1 cellular context compared by ENCODE assay signal in the genomic region with DNA sequence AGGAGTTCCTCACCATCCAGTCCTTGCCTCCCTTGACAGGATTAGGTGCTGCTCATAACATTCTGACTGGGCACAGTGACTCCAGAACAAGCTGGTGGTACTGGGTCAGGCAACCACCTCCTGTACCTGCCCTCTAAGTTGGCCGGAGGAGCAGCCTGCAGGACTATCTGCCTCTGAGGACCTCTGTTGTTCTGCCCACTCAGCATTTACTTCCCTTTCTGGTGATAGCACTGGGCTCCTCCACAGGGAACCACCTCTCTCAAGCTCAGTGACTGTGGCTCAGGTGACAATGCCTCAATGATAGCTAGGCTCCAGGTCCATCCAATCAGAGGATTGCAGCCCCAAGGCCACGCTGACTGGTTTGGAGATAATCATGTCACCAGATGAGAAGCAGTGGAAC.
TF ChIP-seq lines count a peak whose summit lies in the region.

No MANE protein-coding gene starts in this region.

TF ChIP-seq in HepG2, 621 proteins besides CTCF, POLR2A, EP300 and RAD21:
- TF ChIP-seq ZNF468 (CRISPR knock-in tag; IDR thresholded peaks at IDR 0.05) = no peak
- TF ChIP-seq, protein P1, sequence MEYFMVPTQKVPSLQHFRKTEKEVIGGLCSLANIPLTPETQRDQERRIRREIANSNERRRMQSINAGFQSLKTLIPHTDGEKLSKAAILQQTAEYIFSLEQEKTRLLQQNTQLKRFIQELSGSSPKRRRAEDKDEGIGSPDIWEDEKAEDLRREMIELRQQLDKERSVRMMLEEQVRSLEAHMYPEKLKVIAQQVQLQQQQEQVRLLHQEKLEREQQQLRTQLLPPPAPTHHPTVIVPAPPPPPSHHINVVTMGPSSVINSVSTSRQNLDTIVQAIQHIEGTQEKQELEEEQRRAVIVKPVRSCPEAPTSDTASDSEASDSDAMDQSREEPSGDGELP (IDR thresholded peaks at IDR 0.05; ENCODE audit: borderline replicate concordance, low read depth) = no peak
- no peak for TF ChIP-seq ZNF776 (CRISPR knock-in tag; IDR thresholded peaks at IDR 0.05)
- TF ChIP-seq MAFK (conservative IDR thresholded peaks at IDR 0.05 in 1 of 2, IDR thresholded peaks at IDR 0.05 in 1 of 2; ENCODE audit: low read length in 2 of 2) = peak; percentile 92 to 93
- TF ChIP-seq MAFF (IDR thresholded peaks at IDR 0.05; ENCODE audit: low read depth, low read length) = peak; percentile 91
- no peak for TF ChIP-seq ZNF441 (CRISPR knock-in tag; IDR thresholded peaks at IDR 0.05; ENCODE audit: borderline replicate concordance)
- no peak for TF ChIP-seq ZKSCAN8 (CRISPR knock-in tag; IDR thresholded peaks at IDR 0.05; ENCODE audit: borderline replicate concordance)
- no peak for TF ChIP-seq SP1 (IDR thresholded peaks at IDR 0.05)
- no peak for TF ChIP-seq SP1 (CRISPR knock-in tag; IDR thresholded peaks at IDR 0.05)
